Comparison of ENCODE assay signal across 14 cellular contexts in the genomic region with DNA sequence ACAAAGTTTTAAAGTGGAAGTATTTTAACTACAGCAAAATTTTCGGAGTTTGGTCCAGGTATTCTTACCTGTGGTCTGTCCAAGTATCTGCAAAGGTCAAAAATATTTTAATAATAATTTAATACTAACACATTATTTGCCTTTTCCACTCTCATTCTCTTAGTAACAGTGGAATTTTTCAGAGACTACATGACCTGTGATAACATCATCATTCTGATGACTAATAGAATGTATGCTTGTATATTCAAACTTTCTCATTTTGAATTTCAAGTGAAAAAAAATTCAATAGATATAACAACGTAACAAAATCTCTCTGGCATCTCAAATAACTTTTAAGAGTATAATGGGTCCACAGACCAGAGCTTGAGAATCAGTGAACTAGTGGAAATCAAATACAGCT.
DNase-seq lines count a peak whose midpoint lies in the region; ATAC-seq and TF ChIP-seq lines count a peak whose summit lies in the region.
"Had no signal": no experiment of that assay in that cellular context is flagged by ENCODE, and none has a peak within 500 bp of the region (broad histone marks: within the 10 kb centered on the region; RNA-seq: fewer than 3 reads in every experiment).

No MANE protein-coding gene starts in this region.

- no peak for TF ChIP-seq POLR2A in IMR-90 (IDR thresholded peaks at IDR 0.05; ENCODE audit: low read depth, low read length)
- TF ChIP-seq POLR2A in Peyer's patch (IDR thresholded peaks at IDR 0.05): no peak

- no peaks in the 10 kb centered on the region for H3K9me2 ChIP-seq in GM23248 (ENCODE audit: insufficient read depth)
- no peaks in the 10 kb centered on the region for H3K9me2 ChIP-seq in SK-N-SH

- H2BK120ac ChIP-seq in IMR-90 (ENCODE audit: low read depth, low read length): no peak overlapping the region

- TF ChIP-seq EP300 in SK-N-SH (IDR thresholded peaks at IDR 0.05; ENCODE audit: borderline replicate concordance in 1 of 2, low read depth in 1 of 2, low read length in 1 of 2): no peak

- TF ChIP-seq CTCF in IMR-90 (conservative IDR thresholded peaks at IDR 0.05; ENCODE audit: low read depth, low read length) (no peak), SK-N-SH (IDR thresholded peaks at IDR 0.05) (no peak), foreskin keratinocyte (conservative IDR thresholded peaks at IDR 0.05) (no peak), Peyer's patch (IDR thresholded peaks at IDR 0.05) (no peak)

- no peak overlapping the region for H2BK5ac ChIP-seq in IMR-90 (ENCODE audit: low read depth, low read length, poor library complexity, severe bottlenecking)

- H3K56ac ChIP-seq in IMR-90 (ENCODE audit: extremely low read depth, insufficient read depth, low read length): no peak overlapping the region

- H3K4me3 ChIP-seq in GM23248: no peak overlapping the region
- no peak overlapping the region for H3K4me3 ChIP-seq in IMR-90 (ENCODE audit: insufficient read depth, low read depth, low read length)
- no peak overlapping the region for H3K4me3 ChIP-seq in SK-N-SH (ENCODE audit: low read depth in 2 of 2, low read length in 1 of 2)
- H3K4me3 ChIP-seq in Peyer's patch: no peak overlapping the region
- H3K4me3 ChIP-seq: A549, HAP-1 had no signal

- H3K4me2 ChIP-seq in GM23248 (ENCODE audit: unreplicated experiment): no peak overlapping the region
- H3K4me2 ChIP-seq in IMR-90 (ENCODE audit: low read depth, low read length): no peak overlapping the region
- H3K4me2 ChIP-seq in SK-N-SH: peak overlapping the region; percentile 42; the same call in 1 of the 2 replicates
- H3K4me2 ChIP-seq: A549 had no signal

- no peak overlapping the region for H2BK20ac ChIP-seq in IMR-90 (ENCODE audit: low read depth, low read length)

- DNase-seq in GM23248 (peak; percentile 23), IMR-90 (peak; percentile 36), SK-N-SH (no peak), foreskin keratinocyte (peak in 1 of 2 donors; percentile 28), SHP77 treated with DMSO at 0.1 percent for 48 hours (lab: John Stamatoyannopoulos, UW) (no peak), NCI-H446 treated with DMSO at 0.1 percent for 48 hours (lab: John Stamatoyannopoulos, UW) (no peak), Peyer's patch (no peak)
- DNase-seq: BE2C; CD4-positive, alpha-beta memory T cell; DMS79 had no signal

- H2AK5ac ChIP-seq in IMR-90 (ENCODE audit: low read depth, low read length): no peak overlapping the region

- no peak overlapping the region for H4K91ac ChIP-seq in IMR-90 (ENCODE audit: insufficient read depth, low read depth, low read length)

- in situ Hi-C loops in GM23248 (cut with MboI) (no loop called here), IMR-90 (cut with MboI; ENCODE audit: low sequenced_read_pairs) (no loop called here)

- H3K36me3 ChIP-seq in GM23248 (ENCODE audit: low read depth) (no peaks in the 10 kb centered on the region), IMR-90 (ENCODE audit: control insufficient read depth, insufficient read depth, low read length) (no peaks in the 10 kb centered on the region), SK-N-SH (replicated peaks in 1 of 2; ENCODE audit: control insufficient read depth in 1 of 2, insufficient read depth in 2 of 2, low read length in 1 of 2) (peaks cover 2 to 7% of the 10 kb centered on the region in 2 experiments), Peyer's patch (no peaks in the 10 kb centered on the region)
- H3K36me3 ChIP-seq: BE2C, HAP-1 had no signal

- no peak overlapping the region for H2BK15ac ChIP-seq in IMR-90 (ENCODE audit: low read depth, low read length)

- dilution Hi-C loops in IMR-90 (cut with HindIII; ENCODE audit: low sequenced_read_pairs, unreplicated experiment): no loop called here

- H3K9ac ChIP-seq in GM23248: no peak overlapping the region
- H3K9ac ChIP-seq in IMR-90 (ENCODE audit: low read depth, low read length): no peak overlapping the region
- no peak overlapping the region for H3K9ac ChIP-seq in SK-N-SH

- H3K27ac ChIP-seq in GM23248 (no peak overlapping the region), IMR-90 (ENCODE audit: insufficient read depth, low read length) (no peak overlapping the region), SK-N-SH (ENCODE audit: low read depth in 2 of 2, low read length in 1 of 2) (peak overlapping the region in 1 of 2 experiments; percentile 56; a peak in 2 of 4 replicates), foreskin keratinocyte (no peak overlapping the region), Peyer's patch (no peak overlapping the region)
- H3K27ac ChIP-seq: A549, C4-2B, HL-60 had no signal

- H2AFZ ChIP-seq in GM23248: no peak overlapping the region
- no peak overlapping the region for H2AFZ ChIP-seq in IMR-90 (replicated peaks; ENCODE audit: low read length, poor library complexity)
- no peak overlapping the region for H2AFZ ChIP-seq in SK-N-SH (ENCODE audit: low read depth)

- H3F3A ChIP-seq in GM23248 (ENCODE audit: insufficient read depth) (no peaks in the 10 kb centered on the region), SK-N-SH (replicated peaks; ENCODE audit: insufficient read depth) (peaks cover 36% of the 10 kb centered on the region)

- CTCF ChIA-PET in IMR-90 (lab: Yijun Ruan, JAX) (no interaction called here), SK-N-SH (lab: Yijun Ruan, JAX) (interaction anchor here (0.5 kb wide), 1 partner anchor 43 kb away, joined by 3 read pairs; no protein-coding TSS in a partner anchor)

- no peaks in the 10 kb centered on the region for H3K9me1 ChIP-seq in IMR-90 (ENCODE audit: insufficient read depth, low read length)

- POLR2A ChIA-PET in IMR-90 (lab: Charles Lee; ENCODE audit: unreplicated experiment) (no interaction called here), SK-N-SH (lab: Yijun Ruan, JAX) (no interaction called here)

- H3K14ac ChIP-seq in IMR-90 (replicated peaks; ENCODE audit: low read depth, low read length): no peak overlapping the region

- H3K79me1 ChIP-seq in IMR-90 (ENCODE audit: low read depth in 1 of 2, low read length in 2 of 2): no peaks in the 10 kb centered on the region

- ATAC-seq in IMR-90 (ENCODE audit: low read depth) (0 out of 2 replicates have a peak, but pooled peaks have one; percentile 46), foreskin keratinocyte (peak; percentile 75)
- ATAC-seq: A549 had no signal

- H3K79me2 ChIP-seq in GM23248 (ENCODE audit: insufficient read depth): no peaks in the 10 kb centered on the region
- H3K79me2 ChIP-seq in SK-N-SH (ENCODE audit: insufficient read depth): no peaks in the 10 kb centered on the region

- intact Hi-C loops in IMR-90 (cut with micrococcal nuclease): loop anchor here (5.0 kb wide), 1 partner anchor 36 kb away; no protein-coding TSS in a partner anchor

- no peaks in the 10 kb centered on the region for H3K9me3 ChIP-seq in GM23248 (ENCODE audit: low read depth)
- H3K9me3 ChIP-seq in IMR-90 (ENCODE audit: control insufficient read depth, insufficient read depth, low read length): no peaks in the 10 kb centered on the region
- H3K9me3 ChIP-seq in SK-N-SH: no peaks in the 10 kb centered on the region
- H3K9me3 ChIP-seq in Peyer's patch: no peaks in the 10 kb centered on the region
- H3K9me3 ChIP-seq: A549, BE2C, HAP-1 had no signal

- WGBS in GM23248 (ENCODE audit: low coverage in 1 of 2, low lambda C conversion rate in 2 of 2, missing lambda C conversion rate in 2 of 2), 2 experiments: 84 to 91% methylated on average over 2 of the region's 2 CpGs
- no CpG with 5 or more reads among the region's 2 CpGs for WGBS in IMR-90 (ENCODE audit: extremely low coverage in 2 of 2, insufficient read length in 1 of 2), 2 experiments
- 44% methylated on average over 2 of the region's 2 CpGs for WGBS in SK-N-SH (ENCODE audit: low lambda C conversion rate)

- no peak overlapping the region for H3K4ac ChIP-seq in IMR-90 (ENCODE audit: low read depth, low read length)

- no peak overlapping the region for H4K5ac ChIP-seq in IMR-90 (ENCODE audit: low read depth, low read length)

- TF ChIP-seq RAD21 in IMR-90 (IDR thresholded peaks at IDR 0.05; ENCODE audit: low read length) (no peak), SK-N-SH (IDR thresholded peaks at IDR 0.05; ENCODE audit: low read length) (no peak)

- H3K4me1 ChIP-seq in GM23248 (ENCODE audit: insufficient read depth) (0 out of 2 replicates have a peak, but pooled peaks cover 6% of the 10 kb centered on the region), IMR-90 (ENCODE audit: control insufficient read depth, insufficient read depth, low read length) (no peaks in the 10 kb centered on the region), SK-N-SH (ENCODE audit: control insufficient read depth in 1 of 2, insufficient read depth in 2 of 2, low read depth in 1 of 2, low read length in 1 of 2) (no peaks in the 10 kb centered on the region; a peak in 1 of 4 replicates), foreskin keratinocyte (peaks cover 8% of the 10 kb centered on the region), Peyer's patch (no peaks in the 10 kb centered on the region)
- H3K4me1 ChIP-seq: A549, BE2C, HAP-1 had no signal

- no peak overlapping the region for H3K18ac ChIP-seq in IMR-90 (ENCODE audit: low read depth, low read length)

- H3K23ac ChIP-seq in IMR-90 (ENCODE audit: low read depth, low read length): no peak overlapping the region

- no peak overlapping the region for H4K8ac ChIP-seq in IMR-90 (ENCODE audit: low read depth in 2 of 2, low read length in 2 of 2)

- no TSS peak for BruUV-seq in IMR-90 (replicated peaks; lab: Mats Ljungman, UMichigan)

- H3K27me3 ChIP-seq in GM23248 (replicated peaks; ENCODE audit: insufficient read depth): no peaks in the 10 kb centered on the region
- no peaks in the 10 kb centered on the region for H3K27me3 ChIP-seq in IMR-90 (ENCODE audit: control insufficient read depth, insufficient read depth, low read length)
- no peaks in the 10 kb centered on the region for H3K27me3 ChIP-seq in SK-N-SH (ENCODE audit: insufficient read depth)
- H3K27me3 ChIP-seq in foreskin keratinocyte: no peaks in the 10 kb centered on the region
- H3K27me3 ChIP-seq in Peyer's patch: no peaks in the 10 kb centered on the region
- H3K27me3 ChIP-seq: BE2C had no signal

- H4K20me1 ChIP-seq in GM23248 (ENCODE audit: insufficient read depth): no peaks in the 10 kb centered on the region
- H4K20me1 ChIP-seq in IMR-90 (ENCODE audit: insufficient read depth, low read length): no peaks in the 10 kb centered on the region
- no peaks in the 10 kb centered on the region for H4K20me1 ChIP-seq in SK-N-SH (ENCODE audit: insufficient read depth)

- H2AK9ac ChIP-seq in IMR-90 (replicated peaks; ENCODE audit: low read depth, low read length, poor library complexity): no peak overlapping the region

TF ChIP-seq in IMR-90, 13 proteins besides CTCF, POLR2A, EP300 and RAD21 (continues in another document):
- TF ChIP-seq BHLHE40 (IDR thresholded peaks at IDR 0.05; ENCODE audit: low read depth, low read length) (no peak), RFX5 (IDR thresholded peaks at IDR 0.05; ENCODE audit: low read depth, low read length) (no peak)

TF ChIP-seq in SK-N-SH, 30 proteins besides CTCF, POLR2A, EP300 and RAD21 (continues in another document):
- no peak for TF ChIP-seq GATA2 (CRISPR knock-in tag; IDR thresholded peaks at IDR 0.05)

Comparison
In these comparisons a context has a peak if more than half of its experiments do, and no peak if none do; other contexts are left out.
1. DNase-seq: peak in GM23248 (single experiment) and IMR-90 (single experiment); none in SK-N-SH (single experiment), SHP77 treated with DMSO at 0.1 percent for 48 hours (single experiment), NCI-H446 treated with DMSO at 0.1 percent for 48 hours (single experiment) and Peyer's patch (0 of 3).